34 cellular contexts compared by ENCODE assay signal in genomic region chr7:34687529-34687928, GRCh38. TPM values are rescaled to one million over a fixed set of nuclear protein-coding genes. Genes with fewer than 3 reads are reported as not detected.
"Had no signal": no experiment of that assay in that cellular context is flagged by ENCODE, and none has a peak within 500 bp of the region (broad histone marks: within the 10 kb centered on the region; RNA-seq: fewer than 3 reads in every experiment).

No MANE protein-coding gene starts in this region.

- H3K4me3 ChIP-seq: neural progenitor cell, ovary, psoas muscle, skin epidermis, smooth muscle cell, spleen, suprapubic skin, testis, tibial artery, transverse colon, upper lobe of left lung, vagina had no signal

- H3K27ac ChIP-seq: neural progenitor cell, ovary, parathyroid adenoma, psoas muscle, skin epidermis, spleen, suprapubic skin, testis, tibial artery, transverse colon, upper lobe of left lung, vagina had no signal

- H3K9me3 ChIP-seq: ovary, psoas muscle, testis, transverse colon, upper lobe of left lung, vagina had no signal

- H3K27me3 ChIP-seq: neural progenitor cell, ovary, spleen, suprapubic skin, testis, tibial artery, transverse colon, upper lobe of left lung, vagina had no signal

- H2AFZ ChIP-seq: neural progenitor cell, parathyroid adenoma had no signal

- H3K36me3 ChIP-seq: neural progenitor cell, ovary, spleen, suprapubic skin, tibial artery, transverse colon, upper lobe of left lung, vagina had no signal

- H3K4me1 ChIP-seq: neural progenitor cell, parathyroid adenoma, psoas muscle, spleen, suprapubic skin, testis, tibial artery, transverse colon, upper lobe of left lung, vagina had no signal

- DNase-seq: natural killer cell; occipital lobe; ovary; posterior cingulate gyrus; psoas muscle; right cardiac atrium; spleen; stimulated activated CD4-positive, alpha-beta T cell treated with anti-CD3 and anti-CD28 coated beads, Interleukin-12 subunit alpha, Interleukin-12 subunit beta, amount 100 ng/mL, for 4 hours; stimulated activated CD4-positive, alpha-beta T cell treated with anti-CD3 and anti-CD28 coated beads, Interleukin-1b, Interleukin-23, amount 100 ng/mL, for 48 hours; stimulated activated CD4-positive, alpha-beta T cell treated with anti-CD3 and anti-CD28 coated beads, Interleukin-4, amount 100 ng/mL, for 1 hour; stimulated activated CD4-positive, alpha-beta T cell treated with anti-CD3 and anti-CD28 coated beads, Interleukin-4, amount 100 ng/mL, for 4 hours; stimulated activated CD8-positive, alpha-beta memory T cell treated with anti-CD3 and anti-CD28 coated beads, Interleukin-4, amount 100 ng/mL, for 48 hours; stimulated activated naive CD4-positive, alpha-beta T cell; stimulated activated naive CD8-positive, alpha-beta T cell treated with anti-CD3 and anti-CD28 coated beads, Interleukin-15, amount 100 ng/mL, for 72 hours; stimulated activated naive CD8-positive, alpha-beta T cell treated with anti-CD3 and anti-CD28 coated beads, Interleukin-15, Interleukin-2, amounts not matched to agents 100 U/mL and 50 U/mL, for 24 hours; substantia nigra; testis; tibial artery; transverse colon; upper lobe of left lung had no signal

- H3K4me2 ChIP-seq: neural progenitor cell, smooth muscle cell had no signal

- FAIRE-seq: urothelium cell line had no signal

- H3K9ac ChIP-seq: neural progenitor cell, parathyroid adenoma had no signal

- H3K79me2 ChIP-seq: parathyroid adenoma had no signal

- ATAC-seq: natural killer cell; psoas muscle; right cardiac atrium; sciatic nerve; stimulated activated memory B cell treated with anti-CD40 and anti-IgM and Interleukin-4, amounts not matched to agents 10 μg/mL and 1 μg/mL and 100 μg/mL, for 72 hours; stimulated activated naive CD8-positive, alpha-beta T cell treated with anti-CD3 and anti-CD28 coated beads, Interleukin-15, amount 100 ng/mL, for 72 hours; stimulated activated naive CD8-positive, alpha-beta T cell treated with anti-CD3 and anti-CD28 coated beads, Interleukin-15, Interleukin-2, amounts not matched to agents 100 U/mL and 50 U/mL, for 24 hours had no signal

RNA-seq across cellular contexts. Expression of gene NPSR1, which starts 29.5 kb away (rescaled TPM):
- total RNA-seq: natural killer cell, occipital lobe, osteoblast, ovary, progenitor cell of endocrine pancreas, psoas muscle, renal cortical epithelial cell, right cardiac atrium, sciatic nerve, smooth muscle cell, spleen, suprapubic skin, upper lobe of left lung, ureter, vagina had no signal
- polyA plus RNA-seq: neural cell, ovary, psoas muscle, right cardiac atrium, smooth muscle cell, spleen had no signal
